17 cellular contexts compared by ENCODE assay signal in genomic region chr3:123872621-123873020, GRCh38. TPM values are rescaled to one million over a fixed set of nuclear protein-coding genes. Genes with fewer than 3 reads are reported as not detected.
DNase-seq lines count a peak whose midpoint lies in the region; ATAC-seq, FAIRE-seq and TF ChIP-seq lines count a peak whose summit lies in the region.
"Had no signal": no experiment of that assay in that cellular context is flagged by ENCODE, and none has a peak within 500 bp of the region (broad histone marks: within the 10 kb centered on the region; RNA-seq: fewer than 3 reads in every experiment).

No MANE protein-coding gene starts in this region.

- H4K20me1 ChIP-seq in keratinocyte (ENCODE audit: control insufficient read depth, extremely low read depth, insufficient read depth, low read length): no peaks in the 10 kb centered on the region
- H4K20me1 ChIP-seq: BLaER1 treated with 17β-estradiol and CSF1 and Interleukin-3, amounts not matched to agents 10 nM and 100 nM had no signal

- H3K4me1 Mint-ChIP-seq in HFFc6 (ENCODE audit: low read depth): peaks cover 97% of the 10 kb centered on the region
- H3K4me1 Mint-ChIP-seq: CD4-positive, CD25-positive, alpha-beta regulatory T cell had no signal

- peaks cover 79% of the 10 kb centered on the region for H3K36me3 Mint-ChIP-seq in HFFc6 (ENCODE audit: low read depth)
- H3K36me3 Mint-ChIP-seq: CD4-positive, CD25-positive, alpha-beta regulatory T cell had no signal

- H3K27me3 ChIP-seq in ascending aorta: no peaks in the 10 kb centered on the region
- no peaks in the 10 kb centered on the region for H3K27me3 ChIP-seq in keratinocyte (ENCODE audit: control insufficient read depth, extremely low read depth, insufficient read depth, low read length)
- H3K27me3 ChIP-seq in mesenchymal stem cell (ENCODE audit: control insufficient read depth in 1 of 2, insufficient read depth in 1 of 2, low read length in 2 of 2): no peaks in the 10 kb centered on the region
- H3K27me3 ChIP-seq in foreskin keratinocyte: no peaks in the 10 kb centered on the region
- H3K27me3 ChIP-seq: BLaER1 treated with 17β-estradiol and CSF1 and Interleukin-3, amounts not matched to agents 10 nM and 100 nM had no signal

- no peak overlapping the region for H3K4ac ChIP-seq in mesenchymal stem cell (ENCODE audit: low read depth in 1 of 2, low read length in 2 of 2)

- no peak for DNase-seq in HFFc6
- DNase-seq in ascending aorta (ENCODE audit: low spot score in 2 of 2): no peak
- no peak for DNase-seq in keratinocyte (ENCODE audit: low read depth, low spot score)
- no peak for DNase-seq in mesenchymal stem cell
- no peak for DNase-seq in MV-4-11 (lab: John Stamatoyannopoulos, UW)
- no peak for DNase-seq in foreskin keratinocyte
- DNase-seq: ACHN; CD4-positive, CD25-positive, alpha-beta regulatory T cell had no signal

- H3K27ac ChIP-seq in ascending aorta: peak overlapping the region; percentile 37 to 86
- no peak overlapping the region for H3K27ac ChIP-seq in keratinocyte (ENCODE audit: control insufficient read depth, insufficient read depth, low read length)
- peak overlapping the region; percentile 89 for H3K27ac ChIP-seq in mesenchymal stem cell (ENCODE audit: low read length, poor library complexity, severe bottlenecking)
- H3K27ac ChIP-seq in foreskin keratinocyte: no peak overlapping the region
- H3K27ac ChIP-seq: BLaER1 treated with 17β-estradiol and CSF1 and Interleukin-3, amounts not matched to agents 10 nM and 100 nM; HL-60 had no signal

- dilution Hi-C loops in keratinocyte (cut with MboI; ENCODE audit: extremely low pct_ligation_motif_present, low sequenced_read_pairs): no loop called here

- H3K27me3 Mint-ChIP-seq in HFFc6 (ENCODE audit: insufficient read depth): no peaks in the 10 kb centered on the region

- no peaks in the 10 kb centered on the region for H3K79me1 ChIP-seq in mesenchymal stem cell (replicated peaks; ENCODE audit: low read length, poor library complexity, severe bottlenecking)

- H3K79me2 ChIP-seq in keratinocyte (ENCODE audit: control insufficient read depth, insufficient read depth, low read length): no peaks in the 10 kb centered on the region

- no peak overlapping the region for H2BK120ac ChIP-seq in mesenchymal stem cell (ENCODE audit: low read depth, low read length)

- no CpG with 5 or more reads among the region's 1 CpG for WGBS in mesenchymal stem cell

- H3K23ac ChIP-seq in mesenchymal stem cell (ENCODE audit: low read length in 2 of 2): no peak overlapping the region

- no peaks in the 10 kb centered on the region for H3K9me1 ChIP-seq in keratinocyte (ENCODE audit: control insufficient read depth, extremely low read depth, insufficient read depth, low read length)

- ATAC-seq in HG02678 (IDR thresholded peaks at IDR 0.05; ENCODE audit: unreplicated experiment) (no peak), GM21529 (IDR thresholded peaks at IDR 0.05; ENCODE audit: unreplicated experiment) (no peak), foreskin keratinocyte (no peak)
- ATAC-seq: GM12878, GM23338 had no signal

- FAIRE-seq in keratinocyte (lab: Jason Lieb, UNC): peak; percentile 23
- FAIRE-seq: GM12878, GM18507 had no signal

- intact Hi-C loops in ascending aorta (cut with DNase I): no loop called here

- H3K36me3 ChIP-seq in ascending aorta: peaks cover 0 to 3% of the 10 kb centered on the region in 2 donors
- H3K36me3 ChIP-seq in keratinocyte (ENCODE audit: control insufficient read depth in 2 of 2, extremely low read depth in 1 of 2, insufficient read depth in 2 of 2, low read length in 2 of 2): no peaks in the 10 kb centered on the region
- peaks cover 3 to 12% of the 10 kb centered on the region in 2 experiments for H3K36me3 ChIP-seq in mesenchymal stem cell (ENCODE audit: control insufficient read depth in 1 of 2, insufficient read depth in 2 of 2, low read depth in 1 of 2, low read length in 2 of 2)
- H3K36me3 ChIP-seq: HAP-1 had no signal

- H4K8ac ChIP-seq in mesenchymal stem cell (ENCODE audit: low read length): no peak overlapping the region

- no peak overlapping the region for H2BK15ac ChIP-seq in mesenchymal stem cell (ENCODE audit: low read depth, poor library complexity, severe bottlenecking)

- H3K4me1 ChIP-seq in ascending aorta (peaks cover 0 to 17% of the 10 kb centered on the region in 2 donors), keratinocyte (ENCODE audit: control insufficient read depth, extremely low read depth, insufficient read depth, low read length) (peaks cover 16% of the 10 kb centered on the region), mesenchymal stem cell (ENCODE audit: control insufficient read depth, insufficient read depth, low read depth, low read length) (peaks cover 14% of the 10 kb centered on the region), foreskin keratinocyte (no peaks in the 10 kb centered on the region)

- H3K9me3 ChIP-seq in ascending aorta (no peaks in the 10 kb centered on the region), keratinocyte (ENCODE audit: control insufficient read depth, low read depth, low read length) (no peaks in the 10 kb centered on the region), mesenchymal stem cell (ENCODE audit: control insufficient read depth, low read length) (no peaks in the 10 kb centered on the region)
- H3K9me3 ChIP-seq: HAP-1 had no signal

- H3K27ac Mint-ChIP-seq in HFFc6: peak overlapping the region; percentile 59; the same call in 1 of the 2 replicates
- H3K27ac Mint-ChIP-seq: CD4-positive, CD25-positive, alpha-beta regulatory T cell; GM23338 had no signal

- H4K91ac ChIP-seq in mesenchymal stem cell (ENCODE audit: low read length): no peak overlapping the region

- H3K9me3 Mint-ChIP-seq in HFFc6: no peaks in the 10 kb centered on the region

- H2BK12ac ChIP-seq in mesenchymal stem cell (ENCODE audit: low read length in 2 of 2): no peak overlapping the region

- H2AFZ ChIP-seq in keratinocyte (ENCODE audit: control insufficient read depth, low read length): no peak overlapping the region
- no peak overlapping the region for H2AFZ ChIP-seq in mesenchymal stem cell (ENCODE audit: low read depth, low read length)
- H2AFZ ChIP-seq: GM23338 had no signal

- H3K4me2 ChIP-seq in keratinocyte (ENCODE audit: control insufficient read depth, extremely low read depth, insufficient read depth, low read depth, low read length): no peak overlapping the region
- peak overlapping the region; percentile 34 for H3K4me2 ChIP-seq in mesenchymal stem cell (ENCODE audit: low read length, poor library complexity, severe bottlenecking)
- H3K4me2 ChIP-seq: BLaER1 treated with 17β-estradiol and CSF1 and Interleukin-3, amounts not matched to agents 10 nM and 100 nM; GM23338 had no signal

- H3K18ac ChIP-seq in mesenchymal stem cell (ENCODE audit: low read depth in 1 of 2, low read length in 2 of 2): no peak overlapping the region

- no peak overlapping the region for H2BK5ac ChIP-seq in mesenchymal stem cell (ENCODE audit: low read depth, low read length, poor library complexity, severe bottlenecking)

- no peak overlapping the region for H3K9ac ChIP-seq in keratinocyte (ENCODE audit: control insufficient read depth, extremely low read depth, insufficient read depth, low read length)
- H3K9ac ChIP-seq in mesenchymal stem cell (ENCODE audit: low read length): no peak overlapping the region
- H3K9ac ChIP-seq: BLaER1 treated with 17β-estradiol and CSF1 and Interleukin-3, amounts not matched to agents 10 nM and 100 nM had no signal

- H3K14ac ChIP-seq in mesenchymal stem cell (ENCODE audit: low read length in 2 of 2): no peak overlapping the region

- no peak overlapping the region; the same call in 1 of the 2 replicates for H3K4me3 Mint-ChIP-seq in HFFc6
- H3K4me3 Mint-ChIP-seq: CD4-positive, CD25-positive, alpha-beta regulatory T cell; GM23338 had no signal

- TF ChIP-seq CTCF in HFFc6 (IDR thresholded peaks at IDR 0.05): no peak
- no peak for TF ChIP-seq CTCF in ascending aorta (IDR thresholded peaks at IDR 0.05)
- no peak for TF ChIP-seq CTCF in keratinocyte (optimal IDR thresholded peaks at IDR 0.05 in 1 of 3, IDR thresholded peaks at IDR 0.05 in 1 of 3, conservative IDR thresholded peaks at IDR 0.05 in 1 of 3; ENCODE audit: extremely low read depth in 1 of 3, insufficient read depth in 2 of 3, low read length in 3 of 3)
- TF ChIP-seq CTCF in foreskin keratinocyte (conservative IDR thresholded peaks at IDR 0.05): no peak

- H2AK5ac ChIP-seq in mesenchymal stem cell (ENCODE audit: low read length, severe bottlenecking): no peak overlapping the region

- H3K4me3 ChIP-seq in ascending aorta (no peak overlapping the region), keratinocyte (ENCODE audit: control insufficient read depth in 2 of 3, extremely low read depth in 1 of 3, insufficient read depth in 2 of 3, low read depth in 1 of 3, low read length in 3 of 3) (no peak overlapping the region), mesenchymal stem cell (ENCODE audit: insufficient read depth in 1 of 2, low read depth in 1 of 2, low read length in 2 of 2) (no peak overlapping the region)
- H3K4me3 ChIP-seq: BLaER1 treated with 17β-estradiol and CSF1 and Interleukin-3, amounts not matched to agents 10 nM and 100 nM; GM12878; GM23338; HAP-1 had no signal

RNA-seq across cellular contexts. Expression of gene MYLK, which starts 11.5 kb away (rescaled TPM):
- 100 to 1,000 TPM; 296 to 431 (median 335) TPM for total RNA-seq in HFFc6 (2021; fragmentation: NEBNext Ultra II Directional; extraction: Animal tissue kit (Norgen Biotek cat#: 25700))
- total RNA-seq in ascending aorta (196 TPM), foreskin keratinocyte (3.5 and 4.6 TPM in 2 replicates)
- polyA plus RNA-seq in keratinocyte (5.8 to 31.9 TPM (median 7.8 TPM) in 3 replicates), foreskin keratinocyte (0.72 and 0.78 TPM in 2 replicates)
- 7.9 TPM for polyA plus RNA-seq in keratinocyte (2011; ENCODE audit: low read depth)
- polyA plus RNA-seq in keratinocyte (2011; cell fraction: cytosol; rRNA removed): 24.7 and 26.9 TPM in 2 replicates
- polyA plus RNA-seq in keratinocyte (2011; cell fraction: nucleus; rRNA removed): 15.0 and 18.8 TPM in 2 replicates
- polyA plus RNA-seq in keratinocyte (2012; ENCODE audit: low replicate concordance): 4.5 and 9.8 TPM in 2 replicates
- polyA minus RNA-seq in keratinocyte: 7.1 to 19.9 TPM (median 12.3 TPM) in 3 replicates
- 18.0 TPM for polyA minus RNA-seq in keratinocyte (2011; cell fraction: cytosol; rRNA and poly(A)+ RNA removed)
- 4.4 and 15.0 TPM in 2 replicates for polyA minus RNA-seq in keratinocyte (2011; cell fraction: nucleus; rRNA and poly(A)+ RNA removed)
- 138 TPM for polyA plus RNA-seq in mesenchymal stem cell (2013, experiment 1 of 2)
- polyA plus RNA-seq in mesenchymal stem cell (2013, experiment 2 of 2): 135 TPM
- total RNA-seq: G401 had no signal

Comparison
In these comparisons a context has a peak if more than half of its experiments do, and no peak if none do; other contexts are left out.
1. H3K27ac ChIP-seq: peak in ascending aorta (2 of 2) and mesenchymal stem cell (single experiment); none in keratinocyte (single experiment) and foreskin keratinocyte (single experiment).
2. RNA of gene MYLK, which starts 11.5 kb away (total RNA-seq): 296 to 431 TPM in HFFc6 and 196 TPM in ascending aorta (single experiment); 3.5 to 4.6 TPM in foreskin keratinocyte; every median in the first group is over 10 times any median in the second.